ENCODE assay signal across 10 cellular contexts in the genomic region with DNA sequence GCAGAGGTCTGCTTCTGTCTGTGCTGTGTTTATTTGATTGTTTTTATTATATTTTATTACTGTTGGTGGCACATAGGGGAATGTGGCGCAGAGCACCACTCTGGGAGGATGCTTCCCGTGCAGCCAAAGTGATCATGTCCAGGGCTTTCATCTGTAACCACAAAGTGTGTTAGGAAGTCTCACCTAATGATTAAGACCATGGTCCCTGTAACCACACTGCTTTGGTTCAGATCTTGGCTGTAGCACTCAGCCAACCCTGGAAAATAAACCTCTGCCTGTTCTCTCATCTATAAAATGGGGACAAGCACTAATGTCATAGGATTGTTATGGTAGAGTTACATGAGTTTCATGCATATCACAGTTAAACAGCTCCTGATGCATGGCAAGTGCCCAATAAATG. TPM values are rescaled to one million over a fixed set of nuclear protein-coding genes. Genes with fewer than 3 reads are reported as not detected.
DNase-seq lines count a peak whose midpoint lies in the region; ATAC-seq, FAIRE-seq and TF ChIP-seq lines count a peak whose summit lies in the region.
"Had no signal": no experiment of that assay in that cellular context is flagged by ENCODE, and none has a peak within 500 bp of the region (broad histone marks: within the 10 kb centered on the region; RNA-seq: fewer than 3 reads in every experiment).

No MANE protein-coding gene starts in this region.

- no peak overlapping the region for H2AFZ ChIP-seq in HepG2 (ENCODE audit: low read length)

- intact Hi-C loops in HepG2 (cut with micrococcal nuclease; ENCODE audit: unreplicated experiment) (loop anchor here (5.0 kb wide), 1 partner anchor 304 kb away; a partner anchor contains a TSS), thyroid gland (cut with DNase I) (loop anchor here (5.0 kb wide), 1 partner anchor 299 kb away; no protein-coding TSS in a partner anchor)

- peaks cover 24% of the 10 kb centered on the region for H3K79me2 ChIP-seq in HepG2 (ENCODE audit: insufficient read depth, low read length)

- H3K27me3 Mint-ChIP-seq in activated T-cell treated with anti-CD3 and anti-CD28 coated beads, Interleukin-2, amount 50 U/mL, for 72 hours (ENCODE audit: low read depth): no peaks in the 10 kb centered on the region

- peaks cover 4 to 11% of the 10 kb centered on the region in 2 donors for H3K9me3 Mint-ChIP-seq in activated T-cell treated with anti-CD3 and anti-CD28 coated beads, Interleukin-2, amount 50 U/mL, for 72 hours

- TF ChIP-seq CTCF in HepG2 (CRISPR knock-in tag; IDR thresholded peaks at IDR 0.05): no peak
- TF ChIP-seq CTCF in thyroid gland (IDR thresholded peaks at IDR 0.05): no peak

- peak overlapping the region; percentile 84; the same call in 1 of the 2 replicates for H3K4me2 ChIP-seq in HepG2 (ENCODE audit: low read depth, low read length)

- no peak for ATAC-seq in activated T-cell treated with anti-CD3 and anti-CD28 coated beads, Interleukin-2, amount 50 U/mL, for 72 hours (replicated peaks in 1 of 2)
- no peak for ATAC-seq in HepG2

- H3K9me3 ChIP-seq in HepG2 (ENCODE audit: low read length) (no peaks in the 10 kb centered on the region), thyroid gland (no peaks in the 10 kb centered on the region)

- H3K27me3 ChIP-seq in HepG2 (ENCODE audit: control insufficient read depth in 1 of 2, insufficient read depth in 2 of 2, low read length in 2 of 2): no peaks in the 10 kb centered on the region
- H3K27me3 ChIP-seq in thyroid gland: no peaks in the 10 kb centered on the region

- POLR2A ChIA-PET in HepG2 (lab: Yijun Ruan, JAX): no interaction called here

- H3K9ac ChIP-seq in HepG2 (ENCODE audit: insufficient read depth, low read depth, low read length): no peak overlapping the region

- peak overlapping the region; percentile 91 to 99 for H3K4me3 Mint-ChIP-seq in activated T-cell treated with anti-CD3 and anti-CD28 coated beads, Interleukin-2, amount 50 U/mL, for 72 hours

- H3K4me1 ChIP-seq in HepG2 (ENCODE audit: insufficient read depth, low read length) (peaks cover 36% of the 10 kb centered on the region), thyroid gland (peaks cover 31 to 35% of the 10 kb centered on the region in 2 donors)

- FAIRE-seq in HepG2 (lab: Jason Lieb, UNC) (no peak), HTR-8/SVneo (lab: Jason Lieb, UNC) (no peak)

- TF ChIP-seq EP300 in HepG2 (IDR thresholded peaks at IDR 0.05; ENCODE audit: low read depth in 2 of 2, low read length in 2 of 2) (no peak), HepG2 (CRISPR knock-in tag; IDR thresholded peaks at IDR 0.05; ENCODE audit: borderline replicate concordance) (no peak)

- H3K27ac ChIP-seq in HepG2 (ENCODE audit: extremely low read length, insufficient read depth, low read length) (no peak overlapping the region), thyroid gland (peak overlapping the region in 2 of 3 donors; percentile 18 to 20)
- H3K27ac ChIP-seq: epithelial cell of prostate had no signal

- CTCF ChIA-PET in HepG2 (lab: Yijun Ruan, JAX; ENCODE audit: low intra/inter-chr PET ratio, low total read pairs): no interaction called here

- peaks cover 32 to 56% of the 10 kb centered on the region in 2 donors for H3K36me3 Mint-ChIP-seq in activated T-cell treated with anti-CD3 and anti-CD28 coated beads, Interleukin-2, amount 50 U/mL, for 72 hours (ENCODE audit: insufficient read depth in 2 of 2)

- DNase-seq in activated T-cell treated with anti-CD3 and anti-CD28 coated beads, Interleukin-2, amount 50 U/mL, for 72 hours: no peak
- no peak for DNase-seq in activated T-cell treated with anti-CD3 and anti-CD28 coated beads, Interleukin-2, amount 50 U/mL, for 48 hours
- DNase-seq in amniotic epithelial cell (ENCODE audit: low read depth): peak; percentile 32
- DNase-seq in HepG2 (ENCODE audit: low spot score): no peak
- no peak for DNase-seq in thyroid gland
- DNase-seq in HTR-8/SVneo (ENCODE audit: insufficient read length, low spot score): no peak
- DNase-seq in pons (ENCODE audit: low spot score): no peak
- DNase-seq in SIG-M5 treated with dmso at 0.1 percent for 504 hours (lab: John Stamatoyannopoulos, UW; ENCODE audit: unreplicated experiment): no peak
- DNase-seq: OCI-M1 had no signal

- no peak for TF ChIP-seq RAD21 in HepG2 (CRISPR knock-in tag; IDR thresholded peaks at IDR 0.05)

- H3K27ac Mint-ChIP-seq in activated T-cell treated with anti-CD3 and anti-CD28 coated beads, Interleukin-2, amount 50 U/mL, for 72 hours: peak overlapping the region; percentile 98

- H3K36me3 ChIP-seq in HepG2 (replicated peaks in 1 of 2; ENCODE audit: control insufficient read depth in 1 of 2, insufficient read depth in 2 of 2, low read length in 2 of 2) (peaks cover 0 to 7% of the 10 kb centered on the region in 2 experiments; a peak in 1 of 5 replicates), thyroid gland (peaks cover 0 to 7% of the 10 kb centered on the region in 2 donors)

- H4K20me1 ChIP-seq in HepG2 (ENCODE audit: insufficient read depth, low read length): no peaks in the 10 kb centered on the region

- 87% methylated on average over 2 of the region's 2 CpGs for WGBS in HepG2 (ENCODE audit: low lambda C conversion rate)
- WGBS in thyroid gland, 2 donors: 81 to 86% methylated on average over 2 of the region's 2 CpGs

- TF ChIP-seq POLR2A in HepG2 (IDR thresholded peaks at IDR 0.05; ENCODE audit: insufficient read depth in 1 of 2, low read depth in 2 of 2, low read length in 2 of 2) (no peak), thyroid gland (IDR thresholded peaks at IDR 0.05) (no peak)

- BruUV-seq in HepG2 (replicated peaks; lab: Mats Ljungman, UMichigan): no TSS peak

- in situ Hi-C loops in HepG2 (cut with HindIII; ENCODE audit: extremely low pct_ligation_motif_present, low pct_unique_long_range_greater_than_20kb): no loop called here

- H3K4me3 ChIP-seq in HepG2 (replicated peaks in 1 of 3; ENCODE audit: insufficient read depth in 1 of 3, low read depth in 2 of 3, low read length in 3 of 3): peak overlapping the region in 1 of 3 experiments; percentile 63; a peak in 2 of 6 replicates
- peak overlapping the region in 2 of 3 donors; percentile 48 to 61 for H3K4me3 ChIP-seq in thyroid gland (replicated peaks in 1 of 3)

- peaks cover 80% of the 10 kb centered on the region for H3K4me1 Mint-ChIP-seq in activated T-cell treated with anti-CD3 and anti-CD28 coated beads, Interleukin-2, amount 50 U/mL, for 72 hours (ENCODE audit: low read depth)

TF ChIP-seq in HepG2, 621 proteins besides CTCF, POLR2A, EP300 and RAD21 (continues in another document):
- TF ChIP-seq ZNF335 (CRISPR knock-in tag; IDR thresholded peaks at IDR 0.05) (no peak), ZFP41 (CRISPR knock-in tag; IDR thresholded peaks at IDR 0.05; ENCODE audit: borderline replicate concordance) (no peak), FOXM1 (CRISPR knock-in tag; IDR thresholded peaks at IDR 0.05) (no peak), YEATS2 (CRISPR knock-in tag; IDR thresholded peaks at IDR 0.05; ENCODE audit: borderline replicate concordance) (no peak)
- TF ChIP-seq, protein P1, sequence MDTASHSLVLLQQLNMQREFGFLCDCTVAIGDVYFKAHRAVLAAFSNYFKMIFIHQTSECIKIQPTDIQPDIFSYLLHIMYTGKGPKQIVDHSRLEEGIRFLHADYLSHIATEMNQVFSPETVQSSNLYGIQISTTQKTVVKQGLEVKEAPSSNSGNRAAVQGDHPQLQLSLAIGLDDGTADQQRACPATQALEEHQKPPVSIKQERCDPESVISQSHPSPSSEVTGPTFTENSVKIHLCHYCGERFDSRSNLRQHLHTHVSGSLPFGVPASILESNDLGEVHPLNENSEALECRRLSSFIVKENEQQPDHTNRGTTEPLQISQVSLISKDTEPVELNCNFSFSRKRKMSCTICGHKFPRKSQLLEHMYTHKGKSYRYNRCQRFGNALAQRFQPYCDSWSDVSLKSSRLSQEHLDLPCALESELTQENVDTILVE (CRISPR knock-in tag; IDR thresholded peaks at IDR 0.05): no peak

RNA-seq across cellular contexts. Expression of a gene that starts 1.9 kb away (rescaled TPM):
- total RNA-seq in activated T-cell treated with anti-CD3 and anti-CD28 coated beads, Interleukin-2, amount 50 U/mL, for 72 hours: 100 to 1,000 TPM; 112 to 133 TPM
- 16.8 and 19.6 TPM in 2 replicates for total RNA-seq in HepG2 (2016; rRNA removed; fragmentation: Illumina TruSeq; extraction: Trizol)
- 7.5 and 7.6 TPM in 2 replicates for total RNA-seq in HepG2 (2016; cell fraction: cytosol; rRNA removed; fragmentation: Illumina TruSeq; extraction: Trizol; ENCODE audit: low read depth)
- 17.0 and 17.2 TPM in 2 replicates for total RNA-seq in HepG2 (2016; cell fraction: insoluble cytoplasmic fraction; rRNA removed; fragmentation: Illumina TruSeq; extraction: Trizol)
- total RNA-seq in HepG2 (2016; cell fraction: membrane; rRNA removed; fragmentation: Illumina TruSeq; extraction: Trizol): 14.6 and 16.5 TPM in 2 replicates
- total RNA-seq in HepG2 (2016; cell fraction: nucleus; rRNA removed; fragmentation: Illumina TruSeq; extraction: Trizol): 21.5 and 27.0 TPM in 2 replicates
- polyA plus RNA-seq in HepG2 (2011; rRNA removed): 7.9 and 8.1 TPM in 2 replicates
- 3.8 and 6.9 TPM in 2 replicates for polyA plus RNA-seq in HepG2 (2011; cell fraction: cytosol; rRNA removed)
- polyA plus RNA-seq in HepG2 (2011; cell fraction: nucleus; rRNA removed): 5.4 and 9.5 TPM in 2 replicates
- polyA plus RNA-seq in HepG2 (2012): 13.3 and 13.5 TPM in 2 replicates
- 8.1 and 10.1 TPM in 2 replicates for polyA plus RNA-seq in HepG2 (2016; cell fraction: cytosol; fragmentation: Illumina TruSeq; extraction: Trizol; ENCODE audit: low read depth)
- 14.7 and 15.3 TPM in 2 replicates for polyA plus RNA-seq in HepG2 (2016; cell fraction: insoluble cytoplasmic fraction; fragmentation: Illumina TruSeq; extraction: Trizol; ENCODE audit: low read depth)
- polyA plus RNA-seq in HepG2 (2016; cell fraction: membrane; fragmentation: Illumina TruSeq; extraction: Trizol; ENCODE audit: low read depth): 10.7 and 12.4 TPM in 2 replicates
- 25.7 and 28.8 TPM in 2 replicates for polyA plus RNA-seq in HepG2 (2016; cell fraction: nucleus; fragmentation: Illumina TruSeq; extraction: Trizol; ENCODE audit: insufficient read depth, low read depth)
- 4.4 and 8.3 TPM in 2 replicates for polyA minus RNA-seq in HepG2 (2011; rRNA and poly(A)+ RNA removed; ENCODE audit: low replicate concordance)
- 11.1 and 13.0 TPM in 2 replicates for polyA minus RNA-seq in HepG2 (2011; cell fraction: cytosol; rRNA and poly(A)+ RNA removed)
- 25.9 and 43.3 TPM in 2 replicates for polyA minus RNA-seq in HepG2 (2011; cell fraction: nucleus; rRNA and poly(A)+ RNA removed)
- 10 to 100 TPM; 62.5 to 75.1 (median 63.3) TPM for total RNA-seq in thyroid gland
